16 cellular contexts compared by ENCODE assay signal in the genomic region with DNA sequence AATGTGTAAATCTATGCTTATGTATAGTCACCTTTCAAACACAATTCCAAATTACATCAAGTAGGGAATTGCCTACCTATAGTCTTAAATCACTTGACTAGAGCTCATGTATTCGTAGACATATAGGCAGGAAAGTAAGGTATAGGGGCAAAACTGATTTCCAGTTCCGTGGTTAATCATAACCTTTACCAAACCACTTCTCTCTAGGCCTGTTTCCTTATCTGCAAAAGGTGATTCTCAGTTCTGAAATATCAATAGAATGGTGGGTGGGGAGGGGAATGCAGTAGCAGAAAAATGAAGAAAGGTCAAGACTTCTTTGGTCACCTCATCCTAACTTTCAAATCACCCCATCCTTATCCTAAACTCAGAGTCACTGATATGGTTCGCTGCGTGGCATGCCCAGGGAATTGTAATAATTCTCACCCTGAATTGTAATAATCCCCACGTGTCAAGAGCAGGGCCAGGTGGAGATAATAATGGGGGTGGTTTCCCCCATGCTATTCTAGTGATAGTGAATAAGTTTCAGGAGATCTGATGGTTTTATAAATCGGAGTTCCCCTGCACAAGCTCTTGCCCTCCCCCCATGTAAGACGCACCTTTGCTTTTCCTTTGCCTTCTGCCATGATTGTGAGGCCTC. TPM values are rescaled to one million over a fixed set of nuclear protein-coding genes. Genes with fewer than 3 reads are reported as not detected.
DNase-seq lines count a peak whose midpoint lies in the region; ATAC-seq and TF ChIP-seq lines count a peak whose summit lies in the region.
"Had no signal": no experiment of that assay in that cellular context is flagged by ENCODE, and none has a peak within 500 bp of the region (broad histone marks: within the 10 kb centered on the region; RNA-seq: fewer than 3 reads in every experiment).

No MANE protein-coding gene starts in this region.

- no peaks in the 10 kb centered on the region for H3K9me3 Mint-ChIP-seq in progenitor cell of endocrine pancreas (ENCODE audit: low read depth)
- H3K9me3 Mint-ChIP-seq: activated naive CD4-positive, alpha-beta T cell treated with anti-CD3 and anti-CD28 coated beads, Interleukin-2, amount 10 ng/mL, durations not matched to agents 7 days and 5 days had no signal

- peak overlapping the region; percentile 22 for H3K4me3 Mint-ChIP-seq in progenitor cell of endocrine pancreas (ENCODE audit: low read depth)
- H3K4me3 Mint-ChIP-seq: activated naive CD4-positive, alpha-beta T cell treated with anti-CD3 and anti-CD28 coated beads, Interleukin-2, amount 10 ng/mL, durations not matched to agents 7 days and 5 days had no signal

- peaks cover 8% of the 10 kb centered on the region for H3K4me1 Mint-ChIP-seq in progenitor cell of endocrine pancreas (ENCODE audit: low read depth)

- H3K27me3 Mint-ChIP-seq in progenitor cell of endocrine pancreas: peaks cover 5% of the 10 kb centered on the region

- H3K36me3 Mint-ChIP-seq in progenitor cell of endocrine pancreas (ENCODE audit: insufficient read depth): no peaks in the 10 kb centered on the region
- H3K36me3 Mint-ChIP-seq: activated naive CD4-positive, alpha-beta T cell treated with anti-CD3 and anti-CD28 coated beads, Interleukin-2, amount 10 ng/mL, durations not matched to agents 7 days and 5 days had no signal

- no peak overlapping the region for H3K27ac Mint-ChIP-seq in progenitor cell of endocrine pancreas
- H3K27ac Mint-ChIP-seq: activated naive CD4-positive, alpha-beta T cell treated with anti-CD3 and anti-CD28 coated beads, Interleukin-2, amount 10 ng/mL, durations not matched to agents 7 days and 5 days had no signal

- in situ Hi-C loops in G401 (cut with HindIII; ENCODE audit: low sequenced_read_pairs): no loop called here

- TF ChIP-seq CTCF in progenitor cell of endocrine pancreas (IDR thresholded peaks at IDR 0.05; ENCODE audit: unreplicated experiment): no peak
- no peak for TF ChIP-seq CTCF in omental fat pad (IDR thresholded peaks at IDR 0.05)

- ATAC-seq in GM18868 (IDR thresholded peaks at IDR 0.05; ENCODE audit: unreplicated experiment) (peak; percentile 42), GM21619 (IDR thresholded peaks at IDR 0.05; ENCODE audit: unreplicated experiment) (peak; percentile 38), HG03039 (IDR thresholded peaks at IDR 0.05; ENCODE audit: unreplicated experiment) (peak; percentile 34), omental fat pad (ENCODE audit: low FRiP score) (no peak)
- ATAC-seq: left lung, PC-3 had no signal

- DNase-seq in progenitor cell of endocrine pancreas (ENCODE audit: low spot score, unreplicated experiment) (no peak), omental fat pad (ENCODE audit: low spot score) (no peak), amniotic stem cell (lab: John Stamatoyannopoulos, UW) (no peak), G401 (ENCODE audit: low spot score) (no peak)
- DNase-seq: activated CD4-positive, alpha-beta T cell treated with anti-CD3 and anti-CD28 coated beads for 48 hours; activated naive CD4-positive, alpha-beta T cell treated with anti-CD3 and anti-CD28 coated beads, Interleukin-2, amount 10 ng/mL, durations not matched to agents 7 days and 5 days; cortex of kidney; left lung; NCI-H1105; NCI-H69; PC-3; stimulated activated CD4-positive, alpha-beta T cell treated with anti-CD3 and anti-CD28 coated beads, Interleukin-2, amount 100 ng/mL, for 48 hours; T1000 had no signal

RNA-seq across cellular contexts. Expression of gene ANO5, which starts 1.9 kb away (rescaled TPM):
- total RNA-seq in progenitor cell of endocrine pancreas: 6.2 and 6.5 TPM in 2 replicates
- 1 to 10 TPM; 1.3 to 3.7 (median 3.2) TPM for total RNA-seq in omental fat pad
- 1.1 and 1.6 TPM in 2 replicates for total RNA-seq in G401 (2014; rRNA removed; shearing (Covaris generic))
- total RNA-seq: PC-3 had no signal
